Comparison of ENCODE assay signal across 9 cellular contexts in the genomic region with DNA sequence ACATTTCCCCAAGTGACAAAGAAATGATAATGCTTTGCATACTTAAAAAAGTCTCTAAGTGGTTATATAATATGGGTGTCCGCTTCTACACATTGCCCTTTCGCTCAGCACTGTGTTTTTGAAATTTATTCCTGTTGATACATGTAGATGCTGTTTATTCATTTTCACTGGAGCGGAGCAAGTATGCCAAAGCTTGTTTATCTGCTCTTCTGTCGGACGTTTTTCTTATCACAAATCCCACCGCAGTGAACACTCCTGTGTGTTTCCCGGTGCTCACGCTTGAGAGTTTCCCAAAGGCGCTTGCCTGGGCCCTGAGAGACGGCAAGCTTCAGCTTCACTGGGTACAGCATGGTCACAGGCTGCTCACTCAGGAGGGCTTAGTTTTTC. TPM values are rescaled to one million over a fixed set of nuclear protein-coding genes. Genes with fewer than 3 reads are reported as not detected.
DNase-seq lines count a peak whose midpoint lies in the region; ATAC-seq, FAIRE-seq and TF ChIP-seq lines count a peak whose summit lies in the region.
"Had no signal": no experiment of that assay in that cellular context is flagged by ENCODE, and none has a peak within 500 bp of the region (broad histone marks: within the 10 kb centered on the region; RNA-seq: fewer than 3 reads in every experiment).

No MANE protein-coding gene starts in this region.

- H3K9ac ChIP-seq in mucosa of stomach (ENCODE audit: low read length) = peak overlapping the region; percentile 37

- no peaks in the 10 kb centered on the region for H3K27me3 Mint-ChIP-seq in chondrocyte (ENCODE audit: low read depth)

- no peak for FAIRE-seq in GM12892 (lab: Jason Lieb, UNC)
- FAIRE-seq: D721Med had no signal

- ATAC-seq in thoracic aorta (ENCODE audit: insufficient number of reproducible peaks, low FRiP score, low read depth) = no peak

- H3K36me3 ChIP-seq in Peyer's patch (peaks cover 0 to 88% (median 0%) of the 10 kb centered on the region in 3 donors), mucosa of stomach (ENCODE audit: control insufficient read depth, insufficient read depth, low read length) (peaks cover 25% of the 10 kb centered on the region), thoracic aorta (peaks cover 64% of the 10 kb centered on the region)

- H3K4me1 Mint-ChIP-seq in chondrocyte (ENCODE audit: low read depth) = peaks cover 29% of the 10 kb centered on the region

- H3K36me3 Mint-ChIP-seq in chondrocyte (ENCODE audit: low read depth) = peaks cover 13% of the 10 kb centered on the region

- H3K4me1 ChIP-seq in Peyer's patch (peaks cover 0 to 11% (median 0%) of the 10 kb centered on the region in 4 donors), mucosa of stomach (ENCODE audit: control insufficient read depth, insufficient read depth, low read length) (peaks cover 4% of the 10 kb centered on the region), thoracic aorta (ENCODE audit: control insufficient read depth in 1 of 2, low read depth in 2 of 2) (peaks cover 23 to 35% of the 10 kb centered on the region in 2 donors)

- H3K9me3 Mint-ChIP-seq in chondrocyte (ENCODE audit: low read depth) = no peaks in the 10 kb centered on the region

- H3K27ac Mint-ChIP-seq in chondrocyte (ENCODE audit: unreplicated experiment) = peak overlapping the region; percentile 98

- no peaks in the 10 kb centered on the region for H3K9me3 ChIP-seq in Peyer's patch
- no peaks in the 10 kb centered on the region for H3K9me3 ChIP-seq in mucosa of stomach (ENCODE audit: control insufficient read depth, low read length)
- H3K9me3 ChIP-seq in thoracic aorta = no peaks in the 10 kb centered on the region

- TF ChIP-seq POLR2A in Peyer's patch (IDR thresholded peaks at IDR 0.05) (no peak), GM12892 (IDR thresholded peaks at IDR 0.05; ENCODE audit: low read depth, low read length) (no peak)

- peak overlapping the region; percentile 58 to 69 (median 61) for H3K27ac ChIP-seq in Peyer's patch
- H3K27ac ChIP-seq in thoracic aorta = peak overlapping the region; percentile 86 to 94

- TF ChIP-seq CTCF in Peyer's patch (IDR thresholded peaks at IDR 0.05) = no peak
- TF ChIP-seq CTCF in chondrocyte (IDR thresholded peaks at IDR 0.05) = no peak
- TF ChIP-seq CTCF in thoracic aorta (IDR thresholded peaks at IDR 0.05) = no peak

- peak overlapping the region; percentile 28 for H3K4me3 Mint-ChIP-seq in chondrocyte (ENCODE audit: unreplicated experiment)

- H3K27me3 ChIP-seq in Peyer's patch (no peaks in the 10 kb centered on the region), mucosa of stomach (ENCODE audit: control insufficient read depth, insufficient read depth, low read length) (no peaks in the 10 kb centered on the region), thoracic aorta (replicated peaks; ENCODE audit: insufficient read depth) (no peaks in the 10 kb centered on the region)

- no peak overlapping the region for H3K4me3 ChIP-seq in Peyer's patch
- H3K4me3 ChIP-seq in mucosa of stomach (ENCODE audit: low read length) = no peak overlapping the region
- H3K4me3 ChIP-seq in thoracic aorta = peak overlapping the region; percentile 61

- no peak for DNase-seq in Peyer's patch
- DNase-seq in chondrocyte (ENCODE audit: low spot score) = no peak
- no peak for DNase-seq in thoracic aorta (ENCODE audit: low spot score)
- DNase-seq in GM12892 (ENCODE audit: insufficient read length) = no peak
- no peak for DNase-seq in NCI-H128 (lab: John Stamatoyannopoulos, UW; ENCODE audit: unreplicated experiment)
- no peak for DNase-seq in cerebellar cortex (ENCODE audit: low spot score)
- DNase-seq: NCI-H2081 had no signal

RNA-seq across cellular contexts. Expression of gene TPCN1, which starts 50.2 kb away (rescaled TPM):
- total RNA-seq in Peyer's patch (100 to 1,000 TPM in 3 of 4 donors, 10 to 100 TPM in 1; 66.7 to 199 (median 112) TPM), chondrocyte (35.9 to 40.0 TPM (median 37.7 TPM) in 3 replicates), thoracic aorta (10 to 100 TPM; 84.1 to 93.5 TPM)
- 23.5 TPM for polyA plus RNA-seq in GM12892 (2012; ENCODE audit: missing spikeins)
